In genomic region chr6:84528201-84528600, GRCh38 we compare ENCODE assay signal across 37 cellular contexts.
"Had no signal": no experiment of that assay in that cellular context is flagged by ENCODE, and none has a peak within 500 bp of the region (broad histone marks: within the 10 kb centered on the region; RNA-seq: fewer than 3 reads in every experiment).

No MANE protein-coding gene starts in this region.

- DNase-seq: activated CD4-positive, alpha-beta memory T cell treated with anti-CD3 and anti-CD28 coated beads, Interleukin-2, amount 10 ng/mL, durations not matched to agents 7 days and 5 days; activated CD4-positive, alpha-beta T cell treated with anti-CD3 and anti-CD28 coated beads for 1 hour; activated CD4-positive, alpha-beta T cell treated with anti-CD3 and anti-CD28 coated beads for 4 hours; activated CD4-positive, alpha-beta T cell treated with anti-CD3 and anti-CD28 coated beads, Interleukin-2, amount 10 ng/mL, durations not matched to agents 7 days and 5 days; activated CD4-positive, alpha-beta T cell treated with anti-CD3 and anti-CD28 coated beads, Interleukin-2, amount 50 U/mL, for 48 hours; activated CD4-positive, CD25-positive, alpha-beta regulatory T cell; activated CD8-positive, alpha-beta memory T cell treated with anti-CD3 and anti-CD28 coated beads for 24 hours; activated CD8-positive, alpha-beta memory T cell treated with anti-CD3 and anti-CD28 coated beads, Interleukin-2, amount 10 ng/mL, durations not matched to agents 7 days and 5 days; activated CD8-positive, alpha-beta memory T cell treated with anti-CD3 and anti-CD28 coated beads, Interleukin-2, amount 50 U/mL, for 48 hours; activated CD8-positive, alpha-beta T cell treated with anti-CD3 and anti-CD28 coated beads, Interleukin-2, amount 10 ng/mL, durations not matched to agents 7 days and 5 days; activated effector memory CD4-positive, alpha-beta T cell treated with Interleukin-2 at 50 U/mL for 16 hours; activated gamma-delta T cell; activated naive CD4-positive, alpha-beta T cell treated with anti-CD3 and anti-CD28 coated beads, Interleukin-2, amount 10 ng/mL, durations not matched to agents 7 days and 5 days; activated naive CD4-positive, alpha-beta T cell treated with Interleukin-2 at 50 U/mL for 16 hours; activated naive CD8-positive, alpha-beta T cell treated with anti-CD3 and anti-CD28 coated beads, Interleukin-2, amount 10 ng/mL, durations not matched to agents 7 days and 5 days; activated naive CD8-positive, alpha-beta T cell treated with anti-CD3 and anti-CD28 coated beads, Interleukin-2, amount 50 U/mL, for 24 hours; activated T-cell treated with anti-CD3 and anti-CD28 coated beads, Interleukin-2, amount 50 U/mL, for 24 hours; activated T-cell treated with anti-CD3 and anti-CD28 coated beads, Interleukin-2, amount 50 U/mL, for 48 hours; amygdala; anterior cingulate cortex; caudate nucleus; cerebellar nuclear complex; T-helper 1 cell; T-helper 2 cell; T-helper 9 cell; WERI-Rb-1 had no signal

- H3K4me1 Mint-ChIP-seq: activated CD4-positive, alpha-beta T cell treated with anti-CD3 and anti-CD28 coated beads, Interleukin-2, amount 10 ng/mL, durations not matched to agents 7 days and 5 days; activated CD8-positive, alpha-beta memory T cell treated with anti-CD3 and anti-CD28 coated beads, Interleukin-2, amount 10 ng/mL, durations not matched to agents 7 days and 5 days; activated naive CD4-positive, alpha-beta T cell treated with anti-CD3 and anti-CD28 coated beads, Interleukin-2, amount 10 ng/mL, durations not matched to agents 7 days and 5 days; activated naive CD4-positive, alpha-beta T cell treated with anti-CD3 and anti-CD28 coated beads, Interleukin-2, amount 50 U/mL, for 24 hours; activated naive CD8-positive, alpha-beta T cell treated with anti-CD3 and anti-CD28 coated beads, Interleukin-2, amount 50 U/mL, for 24 hours; brain; central memory CD8-positive, alpha-beta T cell; WTC11 had no signal

- H3K36me3 Mint-ChIP-seq: activated CD8-positive, alpha-beta memory T cell treated with anti-CD3 and anti-CD28 coated beads, Interleukin-2, amount 10 ng/mL, durations not matched to agents 7 days and 5 days; activated naive CD4-positive, alpha-beta T cell treated with anti-CD3 and anti-CD28 coated beads, Interleukin-2, amount 10 ng/mL, durations not matched to agents 7 days and 5 days; activated naive CD4-positive, alpha-beta T cell treated with anti-CD3 and anti-CD28 coated beads, Interleukin-2, amount 50 U/mL, for 24 hours; activated naive CD8-positive, alpha-beta T cell; activated naive CD8-positive, alpha-beta T cell treated with anti-CD3 and anti-CD28 coated beads, Interleukin-2, amount 10 ng/mL, durations not matched to agents 7 days and 5 days; brain; WTC11 had no signal

- ATAC-seq: activated CD4-positive, CD25-positive, alpha-beta regulatory T cell treated with anti-CD3 and anti-CD28 coated beads, Interleukin-2, amount 50 U/mL, for 24 hours; activated CD8-positive, alpha-beta memory T cell treated with anti-CD3 and anti-CD28 coated beads, Interleukin-2, amount 10 ng/mL, durations not matched to agents 7 days and 5 days; activated CD8-positive, alpha-beta T cell treated with anti-CD3 and anti-CD28 coated beads, Interleukin-2, amount 10 ng/mL, durations not matched to agents 7 days and 5 days; activated naive CD8-positive, alpha-beta T cell treated with anti-CD3 and anti-CD28 coated beads, Interleukin-2, amount 50 U/mL, for 24 hours; WTC11 had no signal

- H3K27me3 ChIP-seq: ascending aorta, cardiac muscle cell had no signal

- H3K27ac ChIP-seq: ascending aorta, cardiac muscle cell, WERI-Rb-1 had no signal

- H3K4me3 ChIP-seq: ascending aorta, cardiac muscle cell had no signal

- H3K27ac Mint-ChIP-seq: activated CD4-positive, alpha-beta memory T cell treated with anti-CD3 and anti-CD28 coated beads, Interleukin-2, amount 10 ng/mL, durations not matched to agents 7 days and 5 days; activated CD4-positive, alpha-beta T cell treated with anti-CD3 and anti-CD28 coated beads, Interleukin-2, amount 10 ng/mL, durations not matched to agents 7 days and 5 days; activated CD8-positive, alpha-beta memory T cell treated with anti-CD3 and anti-CD28 coated beads, Interleukin-2, amount 10 ng/mL, durations not matched to agents 7 days and 5 days; activated CD8-positive, alpha-beta T cell treated with anti-CD3 and anti-CD28 coated beads, Interleukin-2, amount 10 ng/mL, durations not matched to agents 7 days and 5 days; activated naive CD4-positive, alpha-beta T cell treated with anti-CD3 and anti-CD28 coated beads, Interleukin-2, amount 10 ng/mL, durations not matched to agents 7 days and 5 days; activated naive CD4-positive, alpha-beta T cell treated with anti-CD3 and anti-CD28 coated beads, Interleukin-2, amount 50 U/mL, for 24 hours; activated naive CD8-positive, alpha-beta T cell; activated naive CD8-positive, alpha-beta T cell treated with anti-CD3 and anti-CD28 coated beads, Interleukin-2, amount 10 ng/mL, durations not matched to agents 7 days and 5 days; activated naive CD8-positive, alpha-beta T cell treated with anti-CD3 and anti-CD28 coated beads, Interleukin-2, amount 50 U/mL, for 24 hours; activated T-cell treated with anti-CD3 and anti-CD28 coated beads, Interleukin-2, amount 50 U/mL, for 24 hours; activated T-helper 2 cell treated with anti-CD3 and anti-CD28 coated beads, Interferon-gamma antibody, Interleukin-2, Interleukin-4, amounts not matched to agents 10 μg/mL and 5 μg/mL and 100 μg/mL, durations not matched to agents 14 hours and 24 hours and 36 hours; brain; T-helper 1 cell treated with Interleukin-12 subunit alpha and Interleukin-12 subunit beta and Interleukin-4 antibody, amounts not matched to agents 30 μg/mL and 1 μg/mL, for 36 hours; T-helper 2 cell treated with Interferon-gamma antibody and Interleukin-4, amounts not matched to agents 5 μg/mL and 100 μg/mL, for 36 hours; WTC11 had no signal

- H3K36me3 ChIP-seq: ascending aorta, cardiac muscle cell, WERI-Rb-1 had no signal

- H3K9me3 Mint-ChIP-seq: activated CD4-positive, alpha-beta memory T cell treated with anti-CD3 and anti-CD28 coated beads, Interleukin-2, amount 10 ng/mL, durations not matched to agents 7 days and 5 days; activated CD4-positive, alpha-beta T cell treated with anti-CD3 and anti-CD28 coated beads, Interleukin-2, amount 10 ng/mL, durations not matched to agents 7 days and 5 days; activated naive CD4-positive, alpha-beta T cell treated with anti-CD3 and anti-CD28 coated beads, Interleukin-2, amount 10 ng/mL, durations not matched to agents 7 days and 5 days; activated naive CD8-positive, alpha-beta T cell treated with anti-CD3 and anti-CD28 coated beads, Interleukin-2, amount 10 ng/mL, durations not matched to agents 7 days and 5 days; activated T-helper 2 cell treated with anti-CD3 and anti-CD28 coated beads, Interferon-gamma antibody, Interleukin-2, Interleukin-4, amounts not matched to agents 10 μg/mL and 5 μg/mL and 100 μg/mL, durations not matched to agents 14 hours and 24 hours and 36 hours; brain; T-helper 1 cell treated with Interleukin-12 subunit alpha and Interleukin-12 subunit beta and Interleukin-4 antibody, amounts not matched to agents 30 μg/mL and 1 μg/mL, for 36 hours; T-helper 2 cell treated with Interferon-gamma antibody and Interleukin-4, amounts not matched to agents 5 μg/mL and 100 μg/mL, for 36 hours; WTC11 had no signal

- H3K4me1 ChIP-seq: ascending aorta had no signal

- H3K27me3 Mint-ChIP-seq: activated CD4-positive, alpha-beta memory T cell treated with anti-CD3 and anti-CD28 coated beads, Interleukin-2, amount 10 ng/mL, durations not matched to agents 7 days and 5 days; activated CD4-positive, alpha-beta T cell treated with anti-CD3 and anti-CD28 coated beads, Interleukin-2, amount 10 ng/mL, durations not matched to agents 7 days and 5 days; activated CD8-positive, alpha-beta memory T cell treated with anti-CD3 and anti-CD28 coated beads, Interleukin-2, amount 10 ng/mL, durations not matched to agents 7 days and 5 days; activated naive CD4-positive, alpha-beta T cell treated with anti-CD3 and anti-CD28 coated beads, Interleukin-2, amount 10 ng/mL, durations not matched to agents 7 days and 5 days; activated naive CD4-positive, alpha-beta T cell treated with anti-CD3 and anti-CD28 coated beads, Interleukin-2, amount 50 U/mL, for 24 hours; activated naive CD8-positive, alpha-beta T cell; activated naive CD8-positive, alpha-beta T cell treated with anti-CD3 and anti-CD28 coated beads, Interleukin-2, amount 10 ng/mL, durations not matched to agents 7 days and 5 days; activated T-cell treated with anti-CD3 and anti-CD28 coated beads, Interleukin-2, amount 50 U/mL, for 24 hours; brain; central memory CD8-positive, alpha-beta T cell had no signal

- H3K4me3 Mint-ChIP-seq: activated CD4-positive, alpha-beta memory T cell treated with anti-CD3 and anti-CD28 coated beads, Interleukin-2, amount 10 ng/mL, durations not matched to agents 7 days and 5 days; activated CD4-positive, alpha-beta T cell treated with anti-CD3 and anti-CD28 coated beads, Interleukin-2, amount 10 ng/mL, durations not matched to agents 7 days and 5 days; activated CD8-positive, alpha-beta memory T cell treated with anti-CD3 and anti-CD28 coated beads, Interleukin-2, amount 10 ng/mL, durations not matched to agents 7 days and 5 days; activated CD8-positive, alpha-beta T cell treated with anti-CD3 and anti-CD28 coated beads, Interleukin-2, amount 10 ng/mL, durations not matched to agents 7 days and 5 days; activated naive CD4-positive, alpha-beta T cell treated with anti-CD3 and anti-CD28 coated beads, Interleukin-2, amount 10 ng/mL, durations not matched to agents 7 days and 5 days; activated naive CD4-positive, alpha-beta T cell treated with anti-CD3 and anti-CD28 coated beads, Interleukin-2, amount 50 U/mL, for 24 hours; activated naive CD8-positive, alpha-beta T cell; activated naive CD8-positive, alpha-beta T cell treated with anti-CD3 and anti-CD28 coated beads, Interleukin-2, amount 10 ng/mL, durations not matched to agents 7 days and 5 days; activated naive CD8-positive, alpha-beta T cell treated with anti-CD3 and anti-CD28 coated beads, Interleukin-2, amount 50 U/mL, for 24 hours; activated T-cell treated with anti-CD3 and anti-CD28 coated beads, Interleukin-2, amount 50 U/mL, for 24 hours; brain; central memory CD8-positive, alpha-beta T cell; T-helper 1 cell treated with Interleukin-12 subunit alpha and Interleukin-12 subunit beta and Interleukin-4 antibody, amounts not matched to agents 30 μg/mL and 1 μg/mL, for 36 hours; T-helper 2 cell treated with Interferon-gamma antibody and Interleukin-4, amounts not matched to agents 5 μg/mL and 100 μg/mL, for 36 hours; WTC11 had no signal
